In genomic region chr13:77904031-77904430, GRCh38 we compare ENCODE assay signal across 27 cellular contexts.
"Had no signal": no experiment of that assay in that cellular context is flagged by ENCODE, and none has a peak within 500 bp of the region (broad histone marks: within the 10 kb centered on the region; RNA-seq: fewer than 3 reads in every experiment).

No MANE protein-coding gene starts in this region.

- H3K9me3 ChIP-seq: suprapubic skin, testis, thyroid gland, tibial artery, transverse colon, upper lobe of right lung, vagina had no signal

- H3K4me1 Mint-ChIP-seq: stimulated activated effector memory CD8-positive, alpha-beta T cell treated with anti-CD3 and anti-CD28 coated beads, Interleukin-12 subunit alpha, Interleukin-12 subunit beta, amount 100 ng/mL, for 72 hours; stimulated activated memory B cell treated with anti-CD40 and anti-IgM and Interleukin-4, amounts not matched to agents 10 μg/mL and 1 μg/mL and 100 μg/mL, for 72 hours; stimulated activated naive B cell treated with anti-CD40 and anti-IgM and Interleukin-4, amounts not matched to agents 10 μg/mL and 1 μg/mL and 100 μg/mL, for 72 hours; stimulated activated naive CD8-positive, alpha-beta T cell treated with anti-CD3 and anti-CD28 coated beads, Interleukin-15, amount 100 ng/mL, for 72 hours had no signal

- H3K4me3 Mint-ChIP-seq: stimulated activated effector memory CD8-positive, alpha-beta T cell treated with anti-CD3 and anti-CD28 coated beads, Interleukin-12 subunit alpha, Interleukin-12 subunit beta, amount 100 ng/mL, for 72 hours; stimulated activated memory B cell treated with anti-CD40 and anti-IgM and Interleukin-4, amounts not matched to agents 10 μg/mL and 1 μg/mL and 100 μg/mL, for 72 hours; stimulated activated naive B cell treated with anti-CD40 and anti-IgM and Interleukin-4, amounts not matched to agents 10 μg/mL and 1 μg/mL and 100 μg/mL, for 72 hours; stimulated activated naive CD8-positive, alpha-beta T cell treated with anti-CD3 and anti-CD28 coated beads, Interleukin-15, amount 100 ng/mL, for 72 hours; stimulated activated naive CD8-positive, alpha-beta T cell treated with anti-CD3 and anti-CD28 coated beads, Interleukin-15, Interleukin-2, amounts not matched to agents 100 ng/mL and 50 ng/mL, for 24 hours; type B pancreatic cell had no signal

- H3K4me1 ChIP-seq: stomach, suprapubic skin, testis, thyroid gland, tibial artery, transverse colon, upper lobe of right lung, vagina had no signal

- ATAC-seq: stimulated activated effector memory CD8-positive, alpha-beta T cell treated with anti-CD3 and anti-CD28 coated beads, Interleukin-12 subunit alpha, Interleukin-12 subunit beta, amount 100 ng/mL, for 72 hours; stimulated activated memory B cell treated with anti-CD40 and anti-IgM and Interleukin-4, amounts not matched to agents 10 μg/mL and 1 μg/mL and 100 μg/mL, for 72 hours; stimulated activated naive B cell treated with anti-CD40 and anti-IgM and Interleukin-4, amounts not matched to agents 10 μg/mL and 1 μg/mL and 100 μg/mL, for 72 hours; stimulated activated naive CD8-positive, alpha-beta T cell treated with anti-CD3 and anti-CD28 coated beads, Interleukin-15, amount 100 ng/mL, for 72 hours; stimulated activated naive CD8-positive, alpha-beta T cell treated with anti-CD3 and anti-CD28 coated beads, Interleukin-15, Interleukin-2, amounts not matched to agents 100 U/mL and 50 U/mL, for 24 hours; upper lobe of right lung had no signal

- H3K27ac ChIP-seq: stomach, suprapubic skin, testis, thoracic aorta, thyroid gland, tibial artery, tibial nerve, transverse colon, upper lobe of left lung, upper lobe of right lung, vagina had no signal

- H3K36me3 ChIP-seq: suprapubic skin, thoracic aorta, tibial artery, transverse colon, upper lobe of right lung, vagina had no signal

- H3K4me3 ChIP-seq: stomach, suprapubic skin, testis, thoracic aorta, thyroid gland, tibial artery, tibial nerve, transverse colon, upper lobe of left lung, upper lobe of right lung, vagina had no signal

- H3K27me3 ChIP-seq: stomach, suprapubic skin, testis, thyroid gland, tibial artery, tibial nerve, transverse colon, upper lobe of left lung, upper lobe of right lung, vagina had no signal

- H3K27ac Mint-ChIP-seq: stimulated activated effector memory CD8-positive, alpha-beta T cell treated with anti-CD3 and anti-CD28 coated beads, Interleukin-12 subunit alpha, Interleukin-12 subunit beta, amount 100 ng/mL, for 72 hours; stimulated activated memory B cell treated with anti-CD40 and anti-IgM and Interleukin-4, amounts not matched to agents 10 μg/mL and 1 μg/mL and 100 μg/mL, for 72 hours; stimulated activated naive B cell treated with anti-CD40 and anti-IgM and Interleukin-4, amounts not matched to agents 10 μg/mL and 1 μg/mL and 100 μg/mL, for 72 hours; stimulated activated naive CD8-positive, alpha-beta T cell treated with anti-CD3 and anti-CD28 coated beads, Interleukin-15, amount 100 ng/mL, for 72 hours; stimulated activated naive CD8-positive, alpha-beta T cell treated with anti-CD3 and anti-CD28 coated beads, Interleukin-15, Interleukin-2, amounts not matched to agents 100 ng/mL and 50 ng/mL, for 24 hours; type B pancreatic cell had no signal

- H3K36me3 Mint-ChIP-seq: stimulated activated effector memory CD8-positive, alpha-beta T cell treated with anti-CD3 and anti-CD28 coated beads, Interleukin-12 subunit alpha, Interleukin-12 subunit beta, amount 100 ng/mL, for 72 hours; stimulated activated memory B cell treated with anti-CD40 and anti-IgM and Interleukin-4, amounts not matched to agents 10 μg/mL and 1 μg/mL and 100 μg/mL, for 72 hours; stimulated activated naive B cell treated with anti-CD40 and anti-IgM and Interleukin-4, amounts not matched to agents 10 μg/mL and 1 μg/mL and 100 μg/mL, for 72 hours had no signal

- H3K27me3 Mint-ChIP-seq: stimulated activated naive CD8-positive, alpha-beta T cell treated with anti-CD3 and anti-CD28 coated beads, Interleukin-15, amount 100 ng/mL, for 72 hours; stimulated activated naive CD8-positive, alpha-beta T cell treated with anti-CD3 and anti-CD28 coated beads, Interleukin-15, Interleukin-2, amounts not matched to agents 100 ng/mL and 50 ng/mL, for 24 hours had no signal

- DNase-seq: stimulated activated CD4-positive, alpha-beta T cell treated with anti-CD3 and anti-CD28 coated beads, Interleukin-2, amount 100 ng/mL, for 24 hours; stimulated activated CD4-positive, alpha-beta T cell treated with anti-CD3 and anti-CD28 coated beads, Interleukin-2, amount 100 ng/mL, for 48 hours; stimulated activated CD4-positive, alpha-beta T cell treated with anti-CD3 and anti-CD28 coated beads, Interleukin-4, amount 100 ng/mL, for 1 hour; stimulated activated CD4-positive, alpha-beta T cell treated with anti-CD3 and anti-CD28 coated beads, Interleukin-4, amount 100 ng/mL, for 24 hours; stimulated activated CD4-positive, alpha-beta T cell treated with anti-CD3 and anti-CD28 coated beads, Interleukin-4, amount 100 ng/mL, for 4 hours; stimulated activated CD8-positive, alpha-beta memory T cell treated with anti-CD3 and anti-CD28 coated beads, Interleukin-4, amount 100 ng/mL, for 48 hours; stimulated activated naive B cell treated with anti-CD40 and anti-IgM and Interleukin-4, amounts not matched to agents 10 μg/mL and 1 μg/mL and 100 μg/mL, for 72 hours; stimulated activated naive CD4-positive, alpha-beta T cell; stimulated activated naive CD4-positive, alpha-beta T cell treated with Interleukin-2 at 50 U/mL for 16 hours; stimulated activated naive CD8-positive, alpha-beta T cell treated with anti-CD3 and anti-CD28 coated beads, Interleukin-15, amount 100 ng/mL, for 72 hours; stimulated activated naive CD8-positive, alpha-beta T cell treated with anti-CD3 and anti-CD28 coated beads, Interleukin-15, Interleukin-2, amounts not matched to agents 100 U/mL and 50 U/mL, for 24 hours; stomach; substantia nigra; testis; thyroid gland; tibial artery; transverse colon; upper lobe of left lung; upper lobe of right lung had no signal
